In the genomic region with DNA sequence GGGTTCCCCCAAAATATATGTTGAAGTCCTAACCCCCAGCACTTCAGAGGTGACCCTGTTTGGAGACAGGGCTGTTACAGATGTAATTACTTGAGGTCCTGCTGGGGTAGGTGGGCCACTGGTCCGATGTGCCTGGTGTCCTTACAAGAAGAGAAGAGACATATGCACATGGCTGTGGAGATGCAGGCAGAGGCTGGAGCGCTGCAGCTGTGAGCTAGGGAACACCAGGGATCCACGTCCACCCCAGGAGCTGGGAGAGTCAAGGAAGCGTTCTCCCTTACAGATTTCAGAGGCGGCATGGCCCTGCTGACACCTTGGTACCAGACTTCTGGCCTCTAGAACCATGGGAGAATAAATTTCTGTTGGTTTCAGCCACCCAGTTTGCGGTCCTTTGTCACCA, we compare ENCODE assay signal across 1 cellular context.
TF ChIP-seq lines count a peak whose summit lies in the region.

No MANE protein-coding gene starts in this region.

TF ChIP-seq in H1, 55 proteins besides CTCF, POLR2A, EP300 and RAD21:
- TF ChIP-seq, protein P1, sequence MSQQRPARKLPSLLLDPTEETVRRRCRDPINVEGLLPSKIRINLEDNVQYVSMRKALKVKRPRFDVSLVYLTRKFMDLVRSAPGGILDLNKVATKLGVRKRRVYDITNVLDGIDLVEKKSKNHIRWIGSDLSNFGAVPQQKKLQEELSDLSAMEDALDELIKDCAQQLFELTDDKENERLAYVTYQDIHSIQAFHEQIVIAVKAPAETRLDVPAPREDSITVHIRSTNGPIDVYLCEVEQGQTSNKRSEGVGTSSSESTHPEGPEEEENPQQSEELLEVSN (IDR thresholded peaks at IDR 0.05) = no peak
- TF ChIP-seq KDM5A (IDR thresholded peaks at IDR 0.05; ENCODE audit: low read length) (no peak), POU5F1 (IDR thresholded peaks at IDR 0.05; ENCODE audit: low read depth, low read length) (no peak), CBX8 (IDR thresholded peaks at IDR 0.05; ENCODE audit: borderline replicate concordance, low read depth, low read length) (no peak), SIN3A (conservative IDR thresholded peaks at IDR 0.05 in 1 of 2, IDR thresholded peaks at IDR 0.05 in 1 of 2; ENCODE audit: low read depth in 1 of 2, low read length in 2 of 2) (no peak)
- TF ChIP-seq, protein P2, sequence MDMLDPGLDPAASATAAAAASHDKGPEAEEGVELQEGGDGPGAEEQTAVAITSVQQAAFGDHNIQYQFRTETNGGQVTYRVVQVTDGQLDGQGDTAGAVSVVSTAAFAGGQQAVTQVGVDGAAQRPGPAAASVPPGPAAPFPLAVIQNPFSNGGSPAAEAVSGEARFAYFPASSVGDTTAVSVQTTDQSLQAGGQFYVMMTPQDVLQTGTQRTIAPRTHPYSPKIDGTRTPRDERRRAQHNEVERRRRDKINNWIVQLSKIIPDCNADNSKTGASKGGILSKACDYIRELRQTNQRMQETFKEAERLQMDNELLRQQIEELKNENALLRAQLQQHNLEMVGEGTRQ (IDR thresholded peaks at IDR 0.05; ENCODE audit: low read length) = no peak
